In the genomic region with DNA sequence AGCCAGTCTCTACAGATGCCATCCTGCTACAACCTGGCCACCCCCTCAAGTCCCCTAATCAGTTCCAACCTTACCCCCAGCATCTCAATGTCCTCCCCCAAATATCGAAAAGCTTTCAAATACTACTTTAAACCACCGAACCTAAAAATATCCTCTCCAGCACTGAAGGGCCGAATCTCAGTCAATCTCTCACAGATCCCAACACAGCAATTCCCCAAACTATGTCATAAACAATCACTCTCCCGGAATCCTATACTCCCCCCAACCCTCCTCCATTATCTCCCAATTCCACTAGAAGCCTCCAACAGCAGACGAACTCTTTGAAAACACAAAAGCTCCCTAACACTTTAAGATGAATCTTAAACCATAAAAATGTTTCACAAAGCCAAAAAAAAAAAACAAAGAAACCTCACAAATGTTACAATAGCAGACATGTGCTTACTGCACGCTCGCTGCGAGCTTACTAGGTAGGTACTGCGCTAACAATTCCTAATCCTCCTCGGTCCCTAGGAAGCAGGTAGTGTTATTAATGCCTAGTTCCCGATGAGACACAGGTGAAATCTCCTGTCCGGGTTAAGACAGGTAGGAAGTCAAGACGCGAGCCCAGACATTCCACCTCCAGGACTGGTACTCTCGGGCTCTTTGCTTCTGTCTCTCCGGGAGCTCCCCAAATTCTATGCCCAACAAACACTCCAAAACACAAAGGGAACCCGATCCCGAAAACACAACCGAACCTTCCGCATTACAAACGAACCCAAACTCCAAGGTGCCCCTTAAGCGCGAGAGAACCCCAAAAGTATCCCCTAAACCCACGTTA, we compare ENCODE assay signal across 9 cellular contexts. TPM values are rescaled to one million over a fixed set of nuclear protein-coding genes. Genes with fewer than 3 reads are reported as not detected.
DNase-seq lines count a peak whose midpoint lies in the region; ATAC-seq and TF ChIP-seq lines count a peak whose summit lies in the region.
"Had no signal": no experiment of that assay in that cellular context is flagged by ENCODE, and none has a peak within 500 bp of the region (broad histone marks: within the 10 kb centered on the region; RNA-seq: fewer than 3 reads in every experiment).

No MANE protein-coding gene starts in this region.

- peaks cover 69% of the 10 kb centered on the region for H3K36me3 Mint-ChIP-seq in Calu3 (ENCODE audit: insufficient read depth, unreplicated experiment)

- peaks cover 14 to 40% of the 10 kb centered on the region in 2 donors for H3K36me3 ChIP-seq in neuronal stem cell (replicated peaks in 1 of 2; ENCODE audit: control insufficient read depth in 2 of 2, insufficient read depth in 2 of 2, low read length in 2 of 2)

- H3K4ac ChIP-seq in neuronal stem cell (ENCODE audit: low read length), result no peak overlapping the region

- peak overlapping the region; percentile 87 for H2BK15ac ChIP-seq in neuronal stem cell (ENCODE audit: low read length)

- peaks cover 25% of the 10 kb centered on the region for H3K4me1 Mint-ChIP-seq in Calu3 (ENCODE audit: low read depth, unreplicated experiment)

- TF ChIP-seq CTCF in Calu3 (IDR thresholded peaks at IDR 0.05; ENCODE audit: unreplicated experiment) (no peak), fibroblast of the aortic adventitia (IDR thresholded peaks at IDR 0.05; ENCODE audit: insufficient read depth, low read length) (no peak)

- H3K4me3 ChIP-seq in fibroblast of the aortic adventitia (ENCODE audit: low read depth, low read length), result peak overlapping the region; percentile 88
- H3K4me3 ChIP-seq in neuronal stem cell (ENCODE audit: low read length in 2 of 2), result peak overlapping the region; percentile 68 to 85

- peak overlapping the region; percentile 19 for H2AK5ac ChIP-seq in neuronal stem cell (ENCODE audit: low read depth, low read length)

- H3K27ac Mint-ChIP-seq in Calu3 (ENCODE audit: unreplicated experiment), result peak overlapping the region; percentile 96

- no peaks in the 10 kb centered on the region for H3K27me3 ChIP-seq in neuronal stem cell (ENCODE audit: control insufficient read depth in 3 of 3, insufficient read depth in 3 of 3, low read depth in 1 of 3, low read length in 3 of 3)

- no peak overlapping the region for H3K14ac ChIP-seq in neuronal stem cell (ENCODE audit: low read length)

- ATAC-seq in GM19463 (IDR thresholded peaks at IDR 0.05; ENCODE audit: unreplicated experiment), result no peak
- ATAC-seq in GM21528 (IDR thresholded peaks at IDR 0.05; ENCODE audit: low FRiP score, unreplicated experiment), result no peak

- H2AFZ ChIP-seq in neuronal stem cell (ENCODE audit: low read length), result peak overlapping the region; percentile 41

- no peaks in the 10 kb centered on the region for H3K9me3 Mint-ChIP-seq in Calu3 (ENCODE audit: low read depth, unreplicated experiment)

- DNase-seq in Calu3 (peak; percentile 28), LoVo (ENCODE audit: low spot score) (peak; percentile 37), fibroblast of the aortic adventitia (ENCODE audit: low read depth) (peak; percentile 32), neuronal stem cell (ENCODE audit: low spot score) (no peak), DMS153 treated with DMSO at 0.1 percent for 48 hours (lab: John Stamatoyannopoulos, UW; ENCODE audit: unreplicated experiment) (no peak)
- DNase-seq in activated T-cell treated with anti-CD3 and anti-CD28 coated beads, Interleukin-2, amount 50 U/mL, for 1 hour, result peak; percentile 48

- H3K9me3 ChIP-seq in neuronal stem cell (replicated peaks in 1 of 2; ENCODE audit: control insufficient read depth in 2 of 2, insufficient read depth in 1 of 2, low read depth in 1 of 2, low read length in 2 of 2), result peaks cover 0 to 2% of the 10 kb centered on the region in 2 donors

- H3K4me2 ChIP-seq in neuronal stem cell (ENCODE audit: insufficient read depth, low read length, poor library complexity, severe bottlenecking), result peak overlapping the region; percentile 83

- TSS peak; percentile 84 for BruUV-seq in Calu3 (replicated peaks; lab: Mats Ljungman, UMichigan)

- H2BK120ac ChIP-seq in neuronal stem cell (ENCODE audit: low read depth, low read length), result no peak overlapping the region

- H3K79me1 ChIP-seq in neuronal stem cell (ENCODE audit: low read depth, low read length), result peaks cover 21% of the 10 kb centered on the region

- peak overlapping the region; percentile 24 for H2BK12ac ChIP-seq in neuronal stem cell (ENCODE audit: low read length)

- intact Hi-C loops in Calu3 (cut with micrococcal nuclease; ENCODE audit: unreplicated experiment), result loop anchor here (5.0 kb wide), 1 partner anchor 51 kb away; a partner anchor contains a TSS

- H4K91ac ChIP-seq in neuronal stem cell (ENCODE audit: low read depth, low read length, poor library complexity), result no peak overlapping the region

- peak overlapping the region; percentile 94 for H3K18ac ChIP-seq in neuronal stem cell (ENCODE audit: low read length)

- CTCF ChIA-PET in Calu3 (lab: Charles Lee), result interaction anchor here (0.6 to 3.2 kb wide), 15 partner anchors 8 to 1751 kb away, joined by 3 to 29 read pairs (median 7); a partner anchor contains a TSS

- H4K8ac ChIP-seq in neuronal stem cell (ENCODE audit: low read depth, low read length), result no peak overlapping the region

- H3K4me3 Mint-ChIP-seq in Calu3 (ENCODE audit: low read depth, unreplicated experiment), result peak overlapping the region; percentile 90

- no CpG with 5 or more reads among the region's 24 CpGs for WGBS in neuronal stem cell (ENCODE audit: extremely low coverage in 2 of 2, insufficient read length in 2 of 2, insufficient replicate concordance in 1 of 2), 2 donors

- H3K27me3 Mint-ChIP-seq in Calu3 (ENCODE audit: unreplicated experiment), result no peaks in the 10 kb centered on the region

- peak overlapping the region; percentile 92 for H3K9ac ChIP-seq in neuronal stem cell (ENCODE audit: low read depth, low read length, poor library complexity)

- peak overlapping the region; percentile 31 for H2BK5ac ChIP-seq in neuronal stem cell (ENCODE audit: low read length)

- H3K4me1 ChIP-seq in neuronal stem cell (ENCODE audit: control insufficient read depth in 2 of 2, insufficient read depth in 1 of 2, low read depth in 1 of 2, low read length in 2 of 2), result peaks cover 10 to 16% of the 10 kb centered on the region in 2 donors

- no peak overlapping the region for H3K23ac ChIP-seq in neuronal stem cell (ENCODE audit: low read depth, low read length, poor library complexity)

- H3K27ac ChIP-seq in neuronal stem cell (replicated peaks; ENCODE audit: low read length), result no peak overlapping the region

RNA-seq across cellular contexts. Expression of a gene that starts 14.2 kb away (rescaled TPM):
- total RNA-seq in Calu3 (2022) (43.8 and 53.6 TPM in 2 replicates), fibroblast of the aortic adventitia (ENCODE audit: low replicate concordance) (6.6 and 6.8 TPM in 2 replicates)
- 16.9 TPM for polyA plus RNA-seq in neuronal stem cell (2013, experiment 1 of 2)
- 17.4 TPM for polyA plus RNA-seq in neuronal stem cell (2013, experiment 2 of 2)

RNA-seq across cellular contexts. Expression of a gene that starts 16.7 kb away (rescaled TPM):
- total RNA-seq in Calu3 (2022) (not detected in 2 replicates), fibroblast of the aortic adventitia (ENCODE audit: low replicate concordance) (not detected in 2 replicates)
- 0.01 TPM for polyA plus RNA-seq in neuronal stem cell (2013, experiment 1 of 2)
- 0.03 TPM for polyA plus RNA-seq in neuronal stem cell (2013, experiment 2 of 2)
- total RNA-seq: NCI-H460 had no signal

RNA-seq across cellular contexts. Expression of a gene that starts 24.1 kb away (rescaled TPM):
- 20.4 and 20.7 TPM in 2 replicates for total RNA-seq in Calu3 (2022)
- total RNA-seq in fibroblast of the aortic adventitia (ENCODE audit: low replicate concordance), result 3.3 and 8.0 TPM in 2 replicates
- 9.8 TPM for polyA plus RNA-seq in neuronal stem cell (2013, experiment 1 of 2)
- 10.3 TPM for polyA plus RNA-seq in neuronal stem cell (2013, experiment 2 of 2)

RNA-seq across cellular contexts. Expression of a gene that starts 24.8 kb away (rescaled TPM):
- 603 and 663 TPM in 2 replicates for total RNA-seq in Calu3 (2022)
- total RNA-seq in fibroblast of the aortic adventitia (ENCODE audit: low replicate concordance), result 303 and 325 TPM in 2 replicates
- polyA plus RNA-seq in neuronal stem cell (2013, experiment 1 of 2), result 2,162 TPM
- polyA plus RNA-seq in neuronal stem cell (2013, experiment 2 of 2), result 2,125 TPM

RNA-seq across cellular contexts. Expression of a gene that starts 48.5 kb away (rescaled TPM):
- total RNA-seq in Calu3 (2022), result 6.9 TPM in 2 replicates
- 0.57 TPM in 1 of 2 replicates, not detected in the other for total RNA-seq in fibroblast of the aortic adventitia (ENCODE audit: low replicate concordance)
- 0.17 TPM for polyA plus RNA-seq in neuronal stem cell (2013, experiment 1 of 2)
- polyA plus RNA-seq in neuronal stem cell (2013, experiment 2 of 2), result 0.03 TPM

Comparison
In these comparisons a context has a peak if more than half of its experiments do, and no peak if none do; other contexts are left out.
1. DNase-seq: peak in Calu3 (single experiment), LoVo (single experiment), activated T-cell treated with anti-CD3 and anti-CD28 coated beads, Interleukin-2, amount 50 U/mL, for 1 hour (single experiment) and fibroblast of the aortic adventitia (single experiment); none in neuronal stem cell (single experiment) and DMS153 treated with DMSO at 0.1 percent for 48 hours (single experiment).